ENCODE assay signal across 8 cellular contexts in the genomic region with DNA sequence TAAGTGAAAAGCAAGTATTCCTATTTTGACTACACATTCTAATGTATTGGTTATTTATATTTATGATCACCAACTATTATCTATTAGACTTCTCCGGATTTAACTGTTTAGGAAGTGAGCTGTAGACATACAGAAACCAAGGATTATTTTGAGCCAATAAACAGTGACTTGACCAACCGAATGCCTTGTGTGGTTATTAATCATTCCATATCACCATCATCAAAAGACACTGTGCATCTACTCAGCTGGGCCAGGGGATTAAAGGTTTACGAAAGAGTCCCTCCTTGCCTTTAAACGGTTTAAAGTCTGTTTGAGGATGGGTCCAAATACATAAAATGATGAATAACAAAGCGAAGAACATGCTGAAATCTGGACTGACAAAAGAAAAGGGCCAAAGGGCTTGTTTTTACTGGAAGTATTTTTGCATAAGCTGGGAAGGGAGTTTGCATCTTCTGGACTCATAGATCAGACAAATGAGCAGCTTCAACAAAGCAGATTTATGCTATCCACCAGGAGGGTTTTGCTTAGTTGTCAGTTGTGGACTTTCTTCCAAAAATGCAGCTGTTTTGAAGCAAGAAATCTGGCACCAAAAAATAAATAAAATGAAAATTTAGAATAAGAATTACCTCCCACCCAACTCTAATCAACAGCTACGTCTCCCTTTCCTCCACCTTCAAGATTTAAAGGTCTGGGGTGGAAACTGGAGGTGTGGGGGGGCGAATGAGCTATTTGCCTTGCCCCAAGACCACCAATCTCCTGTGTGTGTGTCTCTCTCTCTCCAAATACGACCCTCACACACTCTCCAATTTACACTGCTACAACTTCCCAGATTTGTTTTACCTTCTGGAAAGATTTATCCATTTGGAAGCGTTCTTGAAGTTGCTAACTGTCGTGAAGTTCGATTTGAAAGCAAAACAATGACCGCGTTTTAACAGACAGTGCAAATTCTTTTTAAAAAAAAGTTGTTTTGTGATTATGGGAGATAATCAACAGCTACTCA. TPM values are rescaled to one million over a fixed set of nuclear protein-coding genes. Genes with fewer than 3 reads are reported as not detected.
DNase-seq lines count a peak whose midpoint lies in the region; ATAC-seq and TF ChIP-seq lines count a peak whose summit lies in the region.

No MANE protein-coding gene starts in this region.

- peaks cover 40% of the 10 kb centered on the region for H3K27me3 Mint-ChIP-seq in central memory CD8-positive, alpha-beta T cell
- H3K27me3 Mint-ChIP-seq in naive B cell = peaks cover 34 to 42% (median 36%) of the 10 kb centered on the region in 3 donors

- H3K27me3 ChIP-seq in BE2C = no peaks in the 10 kb centered on the region

- DNase-seq in BE2C (no peak), NCI-H1048 (lab: John Stamatoyannopoulos, UW) (peak; percentile 55), naive B cell (no peak), SKM-1 treated with dmso at 0.1 percent for 144 hours (lab: John Stamatoyannopoulos, UW; ENCODE audit: unreplicated experiment) (no peak), anterior cingulate cortex (lab: John Stamatoyannopoulos, UW) (no peak), midbrain (lab: John Stamatoyannopoulos, UW) (no peak)
- DNase-seq in central memory CD8-positive, alpha-beta T cell (ENCODE audit: low spot score in 2 of 2) = no peak

- peak overlapping the region; percentile 57 for H3K4me3 Mint-ChIP-seq in central memory CD8-positive, alpha-beta T cell
- peak overlapping the region in 6 of 8 donors; percentile 44 to 83 (median 70) for H3K4me3 Mint-ChIP-seq in naive B cell

- H3K9me3 Mint-ChIP-seq in central memory CD8-positive, alpha-beta T cell = no peaks in the 10 kb centered on the region
- H3K9me3 Mint-ChIP-seq in naive B cell = peaks cover 0 to 4% (median 0%) of the 10 kb centered on the region in 7 donors

- peak overlapping the region; percentile 72 for H3K4me3 ChIP-seq in BE2C (ENCODE audit: low read depth, low read length)

- no peak overlapping the region for H3K27ac Mint-ChIP-seq in central memory CD8-positive, alpha-beta T cell (ENCODE audit: low read depth)
- H3K27ac Mint-ChIP-seq in naive B cell = peak overlapping the region in 1 of 6 donors; percentile 5

- H3K4me1 Mint-ChIP-seq in central memory CD8-positive, alpha-beta T cell = peaks cover 7% of the 10 kb centered on the region
- H3K4me1 Mint-ChIP-seq in naive B cell = peaks cover 4 to 12% (median 9%) of the 10 kb centered on the region in 3 donors

- H3K9me3 ChIP-seq in BE2C = no peaks in the 10 kb centered on the region

- no peaks in the 10 kb centered on the region for H3K36me3 ChIP-seq in BE2C

- peaks cover 8% of the 10 kb centered on the region for H3K4me1 ChIP-seq in BE2C

- H3K36me3 Mint-ChIP-seq in central memory CD8-positive, alpha-beta T cell (ENCODE audit: insufficient read depth) = no peaks in the 10 kb centered on the region
- H3K36me3 Mint-ChIP-seq in naive B cell = no peaks in the 10 kb centered on the region

- ATAC-seq in central memory CD8-positive, alpha-beta T cell (replicated peaks; ENCODE audit: extremely low read depth, poor library complexity, severe bottlenecking) = no peak
- no peak for ATAC-seq in naive B cell (ENCODE audit: low read depth in 2 of 2)
- ATAC-seq in GM18519 (IDR thresholded peaks at IDR 0.05; ENCODE audit: low FRiP score, unreplicated experiment) = no peak

- TF ChIP-seq CTCF in BE2C (IDR thresholded peaks at IDR 0.05; ENCODE audit: low read depth, low read length) = no peak

RNA-seq across cellular contexts. Expression of gene ID4, which starts 33.5 kb away (rescaled TPM):
- polyA plus RNA-seq in BE2C (2012; ENCODE audit: insufficient read depth, insufficient read length, low read depth) = 0.25 TPM
- not detected for polyA plus RNA-seq in naive B cell (ENCODE audit: low read depth in 6 of 6)
